Comparison of ENCODE assay signal across 17 cellular contexts in genomic region chr1:197660389-197660788, GRCh38.
"Had no signal": no experiment of that assay in that cellular context is flagged by ENCODE, and none has a peak within 500 bp of the region (broad histone marks: within the 10 kb centered on the region; RNA-seq: fewer than 3 reads in every experiment).

No MANE protein-coding gene starts in this region.

- H3K4me3 Mint-ChIP-seq: activated naive CD4-positive, alpha-beta T cell treated with anti-CD3 and anti-CD28 coated beads, Interleukin-2, amount 10 ng/mL, durations not matched to agents 7 days and 5 days had no signal

- H3K27ac ChIP-seq: adrenal gland, body of pancreas, parathyroid adenoma, uterus had no signal

- H3K4me1 ChIP-seq: uterus had no signal

- H3K27me3 Mint-ChIP-seq: activated naive CD4-positive, alpha-beta T cell treated with anti-CD3 and anti-CD28 coated beads, Interleukin-2, amount 10 ng/mL, durations not matched to agents 7 days and 5 days had no signal

- H3K9me3 ChIP-seq: adrenal gland, body of pancreas, tibial nerve, uterus had no signal

- H3K4me3 ChIP-seq: body of pancreas, tibial nerve, uterus had no signal

- H3K9ac ChIP-seq: parathyroid adenoma had no signal

- H3K36me3 ChIP-seq: adrenal gland, tibial nerve, uterus had no signal

- H3K27me3 ChIP-seq: adrenal gland, body of pancreas, tibial nerve, uterus had no signal

- H3K9me3 Mint-ChIP-seq: activated naive CD4-positive, alpha-beta T cell treated with anti-CD3 and anti-CD28 coated beads, Interleukin-2, amount 10 ng/mL, durations not matched to agents 7 days and 5 days; activated T-helper 2 cell treated with anti-CD3 and anti-CD28 coated beads, Interferon-gamma antibody, Interleukin-2, Interleukin-4, amounts not matched to agents 10 μg/mL and 5 μg/mL and 100 μg/mL, durations not matched to agents 14 hours and 24 hours and 36 hours had no signal

- DNase-seq: activated CD4-positive, alpha-beta T cell treated with anti-CD3 and anti-CD28 coated beads, Interleukin-2, amount 50 U/mL, for 1 hour; activated naive CD4-positive, alpha-beta T cell treated with anti-CD3 and anti-CD28 coated beads, Interleukin-2, amount 10 ng/mL, durations not matched to agents 7 days and 5 days; activated T-cell treated with anti-CD3 and anti-CD28 coated beads for 4 hours; adrenal gland; body of pancreas; central memory CD4-positive, alpha-beta T cell; cortex of kidney; effector memory CD4-positive, alpha-beta T cell; midbrain; stimulated activated CD4-positive, alpha-beta T cell treated with anti-CD3 and anti-CD28 coated beads, Interleukin-2, amount 100 ng/mL, for 48 hours; stimulated activated naive CD4-positive, alpha-beta T cell; substantia nigra; T-helper 9 cell; uterus had no signal

- H3K27ac Mint-ChIP-seq: activated naive CD4-positive, alpha-beta T cell treated with anti-CD3 and anti-CD28 coated beads, Interleukin-2, amount 10 ng/mL, durations not matched to agents 7 days and 5 days; activated T-helper 2 cell treated with anti-CD3 and anti-CD28 coated beads, Interferon-gamma antibody, Interleukin-2, Interleukin-4, amounts not matched to agents 10 μg/mL and 5 μg/mL and 100 μg/mL, durations not matched to agents 14 hours and 24 hours and 36 hours had no signal
